35 cellular contexts compared by ENCODE assay signal in genomic region chr20:11032611-11033010, GRCh38.
"Had no signal": no experiment of that assay in that cellular context is flagged by ENCODE, and none has a peak within 500 bp of the region (broad histone marks: within the 10 kb centered on the region; RNA-seq: fewer than 3 reads in every experiment).

No MANE protein-coding gene starts in this region.

- H3K4me1 ChIP-seq: Peyer's patch, SJSA1 had no signal

- H3K27me3 ChIP-seq: Peyer's patch, SJSA1 had no signal

- H3K4me2 ChIP-seq: SK-N-SH had no signal

- H3K4me3 ChIP-seq: Peyer's patch, SJSA1 had no signal

- H3K9me2 ChIP-seq: SK-N-SH had no signal

- H3K4me3 Mint-ChIP-seq: activated CD4-positive, alpha-beta memory T cell treated with anti-CD3 and anti-CD28 coated beads for 36 hours; activated naive CD4-positive, alpha-beta T cell treated with anti-CD3 and anti-CD28 coated beads for 36 hours; activated naive CD8-positive, alpha-beta T cell treated with anti-CD3 and anti-CD28 coated beads, Interleukin-2, amount 50 U/mL, for 24 hours; activated T-cell treated with anti-CD3 and anti-CD28 coated beads, Interleukin-2, amount 50 U/mL, for 4 hours; activated T-helper 1 cell treated with anti-CD3 and anti-CD28 coated beads, Interleukin-12 subunit alpha, Interleukin-12 subunit beta, Interleukin-2, Interleukin-4 antibody, amounts not matched to agents 30 ng/mL and 10 ng/mL and 1 ng/mL, durations not matched to agents 14 hours and 24 hours and 36 hours; brain; T-helper 1 cell treated with Interleukin-12 subunit alpha and Interleukin-12 subunit beta and Interleukin-4 antibody, amounts not matched to agents 30 μg/mL and 1 μg/mL, for 36 hours; T-helper 2 cell treated with Interferon-gamma antibody and Interleukin-4, amounts not matched to agents 5 μg/mL and 100 μg/mL, for 36 hours had no signal

- H3K4me1 Mint-ChIP-seq: activated naive CD8-positive, alpha-beta T cell treated with anti-CD3 and anti-CD28 coated beads, Interleukin-2, amount 50 U/mL, for 24 hours; brain had no signal

- ATAC-seq: activated naive CD4-positive, alpha-beta T cell treated with anti-CD3 and anti-CD28 coated beads, Interleukin-2, amount 50 U/mL, for 72 hours; activated naive CD8-positive, alpha-beta T cell treated with anti-CD3 and anti-CD28 coated beads, Interleukin-2, amount 50 U/mL, for 24 hours; activated T-cell treated with anti-CD3 and anti-CD28 coated beads, Interleukin-2, amount 50 U/mL, for 4 hours; PC-3 had no signal

- H3K36me3 Mint-ChIP-seq: activated CD4-positive, alpha-beta memory T cell treated with anti-CD3 and anti-CD28 coated beads for 36 hours; brain had no signal

- FAIRE-seq: TTC549 had no signal

- DNase-seq: activated CD4-positive, alpha-beta memory T cell treated with anti-CD3 and anti-CD28 coated beads for 36 hours; activated CD4-positive, alpha-beta T cell treated with anti-CD3 and anti-CD28 coated beads for 4 hours; activated CD4-positive, alpha-beta T cell treated with anti-CD3 and anti-CD28 coated beads, Interleukin-2, amount 50 U/mL, for 1 hour; activated CD4-positive, CD25-positive, alpha-beta regulatory T cell treated with anti-CD3 and anti-CD28 coated beads, Interleukin-2, amount 50 U/mL, for 72 hours; activated CD8-positive, alpha-beta memory T cell treated with anti-CD3 and anti-CD28 coated beads, Interleukin-2, amount 50 U/mL, for 4 hours; activated gamma-delta T cell treated with Interleukin-2 at 50 U/mL for 16 hours; activated naive CD4-positive, alpha-beta T cell treated with anti-CD3 and anti-CD28 coated beads for 36 hours; activated naive CD8-positive, alpha-beta T cell treated with anti-CD3 and anti-CD28 coated beads, Interleukin-2, amount 50 U/mL, for 24 hours; activated T-cell treated with anti-CD3 and anti-CD28 coated beads for 4 hours; activated T-cell treated with anti-CD3 and anti-CD28 coated beads, Interleukin-2, amount 50 U/mL, for 4 hours; anterior cingulate cortex; central memory CD4-positive, alpha-beta T cell; NCI-H1092 treated with DMSO at 0.1 percent for 48 hours; NCI-H1417; NCI-H146; NCI-H187; NCI-H2029 treated with DMSO at 0.1 percent for 48 hours; NCI-H2107; NCI-H2171; NCI-H510A; NCI-H526; NCI-H748 treated with DMSO at 0.1 percent for 48 hours; NK-92 treated with Interleukin-12 subunit alpha and Interleukin-12 subunit beta, amount 100 ng/mL, for 24 hours; PC-3; Peyer's patch; RPMI8226; SHP77 treated with DMSO at 0.1 percent for 48 hours; SK-N-SH had no signal

- H3K27ac ChIP-seq: Peyer's patch, SJSA1 had no signal

- H3K27me3 Mint-ChIP-seq: activated CD4-positive, alpha-beta memory T cell treated with anti-CD3 and anti-CD28 coated beads for 36 hours had no signal

- H3K27ac Mint-ChIP-seq: activated CD4-positive, alpha-beta memory T cell treated with anti-CD3 and anti-CD28 coated beads for 36 hours; activated naive CD4-positive, alpha-beta T cell treated with anti-CD3 and anti-CD28 coated beads for 36 hours; activated naive CD4-positive, alpha-beta T cell treated with anti-CD3 and anti-CD28 coated beads, Interleukin-2, amount 50 U/mL, for 72 hours; activated naive CD8-positive, alpha-beta T cell treated with anti-CD3 and anti-CD28 coated beads, Interleukin-2, amount 50 U/mL, for 24 hours; activated T-helper 1 cell treated with anti-CD3 and anti-CD28 coated beads, Interleukin-12 subunit alpha, Interleukin-12 subunit beta, Interleukin-2, Interleukin-4 antibody, amounts not matched to agents 30 ng/mL and 10 ng/mL and 1 ng/mL, durations not matched to agents 14 hours and 24 hours and 36 hours; brain; T-helper 1 cell treated with Interleukin-12 subunit alpha and Interleukin-12 subunit beta and Interleukin-4 antibody, amounts not matched to agents 30 μg/mL and 1 μg/mL, for 36 hours; T-helper 2 cell treated with Interferon-gamma antibody and Interleukin-4, amounts not matched to agents 5 μg/mL and 100 μg/mL, for 36 hours had no signal

- H3K36me3 ChIP-seq: Peyer's patch, SJSA1 had no signal
